14 cellular contexts compared by ENCODE assay signal in genomic region chr1:201769966-201770365, GRCh38. TPM values are rescaled to one million over a fixed set of nuclear protein-coding genes. Genes with fewer than 3 reads are reported as not detected.
DNase-seq lines count a peak whose midpoint lies in the region; ATAC-seq and TF ChIP-seq lines count a peak whose summit lies in the region.
"Had no signal": no experiment of that assay in that cellular context is flagged by ENCODE, and none has a peak within 500 bp of the region (broad histone marks: within the 10 kb centered on the region; RNA-seq: fewer than 3 reads in every experiment).

No MANE protein-coding gene starts in this region.

- H4K91ac ChIP-seq in neuronal stem cell (ENCODE audit: low read depth, low read length, poor library complexity): no peak overlapping the region

- H3K18ac ChIP-seq in neuronal stem cell (ENCODE audit: low read length): no peak overlapping the region

- H3K9me3 ChIP-seq in neuronal stem cell (replicated peaks in 1 of 2; ENCODE audit: control insufficient read depth in 2 of 2, insufficient read depth in 1 of 2, low read depth in 1 of 2, low read length in 2 of 2): peaks cover 21 to 24% of the 10 kb centered on the region in 2 donors
- H3K9me3 ChIP-seq in A673 (ENCODE audit: low read depth, low read length, poor library complexity, severe bottlenecking): peaks cover 9% of the 10 kb centered on the region

- H3K4me2 ChIP-seq in neuronal stem cell (ENCODE audit: insufficient read depth, low read length, poor library complexity, severe bottlenecking): no peak overlapping the region

- no peak overlapping the region for H3K4me3 ChIP-seq in choroid plexus epithelial cell (ENCODE audit: low read depth, low read length)
- H3K4me3 ChIP-seq in neuronal stem cell (ENCODE audit: low read length in 2 of 2): no peak overlapping the region
- H3K4me3 ChIP-seq in A673 (ENCODE audit: low read depth, low read length, poor library complexity, severe bottlenecking): no peak overlapping the region
- H3K4me3 ChIP-seq: lower lobe of right lung had no signal

- H2AK5ac ChIP-seq in neuronal stem cell (ENCODE audit: low read depth, low read length): no peak overlapping the region

- peaks cover 12% of the 10 kb centered on the region for H3K79me1 ChIP-seq in neuronal stem cell (ENCODE audit: low read depth, low read length)

- H2BK120ac ChIP-seq in neuronal stem cell (ENCODE audit: low read depth, low read length): no peak overlapping the region

- WGBS in neuronal stem cell (ENCODE audit: extremely low coverage in 2 of 2, insufficient read length in 2 of 2, insufficient replicate concordance in 1 of 2), 2 donors: no CpG with 5 or more reads among the region's 3 CpGs

- no peak overlapping the region for H4K8ac ChIP-seq in neuronal stem cell (ENCODE audit: low read depth, low read length)

- no peak for ATAC-seq in HG03139 (IDR thresholded peaks at IDR 0.05; ENCODE audit: unreplicated experiment)
- ATAC-seq: lower lobe of right lung; stimulated activated naive B cell treated with anti-CD40 and anti-IgM and Interleukin-4, amounts not matched to agents 10 μg/mL and 1 μg/mL and 100 μg/mL, for 72 hours had no signal

- H2BK12ac ChIP-seq in neuronal stem cell (ENCODE audit: low read length): no peak overlapping the region

- CTCF ChIA-PET in A673 (lab: Charles Lee): no interaction called here

- peaks cover 17 to 23% of the 10 kb centered on the region in 2 donors for H3K36me3 ChIP-seq in neuronal stem cell (replicated peaks in 1 of 2; ENCODE audit: control insufficient read depth in 2 of 2, insufficient read depth in 2 of 2, low read length in 2 of 2)
- no peaks in the 10 kb centered on the region for H3K36me3 ChIP-seq in A673 (ENCODE audit: insufficient read depth, low read length, poor library complexity, severe bottlenecking)
- H3K36me3 ChIP-seq: lower lobe of right lung had no signal

- DNase-seq in HT1080 (ENCODE audit: low read depth): peak; percentile 72
- peak; percentile 90 for DNase-seq in choroid plexus epithelial cell (ENCODE audit: low read depth)
- peak in 45 of 51 donors; percentile 26 to 97 (median 78) for DNase-seq in hypothalamus (lab: John Stamatoyannopoulos, UW)
- peak; percentile 99 for DNase-seq in superior temporal gyrus (ENCODE audit: extremely low spot score)
- DNase-seq in neuronal stem cell (ENCODE audit: low spot score): no peak
- DNase-seq in A673 (ENCODE audit: low spot score): no peak
- no peak for DNase-seq in COLO668 (lab: John Stamatoyannopoulos, UW; ENCODE audit: unreplicated experiment)
- DNase-seq: lower lobe of right lung; NCI-H1417; OCI-M1; stimulated activated naive B cell treated with anti-CD40 and anti-IgM and Interleukin-4, amounts not matched to agents 10 μg/mL and 1 μg/mL and 100 μg/mL, for 72 hours had no signal

- H3K27me3 ChIP-seq in neuronal stem cell (ENCODE audit: control insufficient read depth in 3 of 3, insufficient read depth in 3 of 3, low read depth in 1 of 3, low read length in 3 of 3): no peaks in the 10 kb centered on the region
- H3K27me3 ChIP-seq in A673 (replicated peaks; ENCODE audit: insufficient read depth, low read depth, low read length, poor library complexity): no peaks in the 10 kb centered on the region

- BruUV-seq in A673 (replicated peaks; lab: Mats Ljungman, UMichigan): no TSS peak

- H3K9ac ChIP-seq in neuronal stem cell (ENCODE audit: low read depth, low read length, poor library complexity): no peak overlapping the region

- no peak overlapping the region for H3K23ac ChIP-seq in neuronal stem cell (ENCODE audit: low read depth, low read length, poor library complexity)

- H3K27ac ChIP-seq in neuronal stem cell (replicated peaks; ENCODE audit: low read length) (no peak overlapping the region), A673 (ENCODE audit: low read depth, low read length, poor library complexity, severe bottlenecking) (no peak overlapping the region)
- H3K27ac ChIP-seq: HL-60, lower lobe of right lung, VCaP had no signal

- peaks cover 0 to 2% of the 10 kb centered on the region in 2 donors for H3K4me1 ChIP-seq in neuronal stem cell (ENCODE audit: control insufficient read depth in 2 of 2, insufficient read depth in 1 of 2, low read depth in 1 of 2, low read length in 2 of 2)
- no peaks in the 10 kb centered on the region for H3K4me1 ChIP-seq in A673 (ENCODE audit: insufficient read depth, low read length, poor library complexity, severe bottlenecking)

- H2BK5ac ChIP-seq in neuronal stem cell (ENCODE audit: low read length): no peak overlapping the region

- no peak overlapping the region for H2AFZ ChIP-seq in neuronal stem cell (ENCODE audit: low read length)

- no peak overlapping the region for H3K4ac ChIP-seq in neuronal stem cell (ENCODE audit: low read length)

- TF ChIP-seq CTCF in choroid plexus epithelial cell (conservative IDR thresholded peaks at IDR 0.05; ENCODE audit: low read depth, low read length) (no peak), A673 (conservative IDR thresholded peaks at IDR 0.05; ENCODE audit: low read depth, low read length) (no peak)

- intact Hi-C loops in A673 (cut with micrococcal nuclease; ENCODE audit: unreplicated experiment): no loop called here

- POLR2A ChIA-PET in A673 (lab: Charles Lee; ENCODE audit: low non-redundant PET): no interaction called here

- H2BK15ac ChIP-seq in neuronal stem cell (ENCODE audit: low read length): no peak overlapping the region

- H3K14ac ChIP-seq in neuronal stem cell (ENCODE audit: low read length): no peak overlapping the region

RNA-seq across cellular contexts. Expression of gene IPO9, which starts 59.0 kb away (rescaled TPM):
- total RNA-seq in HT1080 (2014; rRNA removed; shearing (Covaris generic)): 30.1 and 38.9 TPM in 2 replicates
- 26.7 and 31.1 TPM in 2 replicates for polyA plus RNA-seq in HT1080 (2015; cell fraction: cytosol; rRNA removed)
- 48.8 and 53.8 TPM in 2 replicates for polyA plus RNA-seq in HT1080 (2015; cell fraction: nucleus; rRNA removed)
- polyA plus RNA-seq in neuronal stem cell (2013, experiment 1 of 2): 67.4 TPM
- 68.8 TPM for polyA plus RNA-seq in neuronal stem cell (2013, experiment 2 of 2)
- total RNA-seq in A673 (2021): 121 and 136 TPM in 2 replicates

Comparison
In these comparisons a context has a peak if more than half of its experiments do, and no peak if none do; other contexts are left out.
1. DNase-seq: peak in HT1080 (single experiment), choroid plexus epithelial cell (single experiment), hypothalamus (45 of 51) and superior temporal gyrus (single experiment); none in neuronal stem cell (single experiment), A673 (single experiment) and COLO668 (single experiment).